ENCODE assay signal across 1 cellular context in the genomic region with DNA sequence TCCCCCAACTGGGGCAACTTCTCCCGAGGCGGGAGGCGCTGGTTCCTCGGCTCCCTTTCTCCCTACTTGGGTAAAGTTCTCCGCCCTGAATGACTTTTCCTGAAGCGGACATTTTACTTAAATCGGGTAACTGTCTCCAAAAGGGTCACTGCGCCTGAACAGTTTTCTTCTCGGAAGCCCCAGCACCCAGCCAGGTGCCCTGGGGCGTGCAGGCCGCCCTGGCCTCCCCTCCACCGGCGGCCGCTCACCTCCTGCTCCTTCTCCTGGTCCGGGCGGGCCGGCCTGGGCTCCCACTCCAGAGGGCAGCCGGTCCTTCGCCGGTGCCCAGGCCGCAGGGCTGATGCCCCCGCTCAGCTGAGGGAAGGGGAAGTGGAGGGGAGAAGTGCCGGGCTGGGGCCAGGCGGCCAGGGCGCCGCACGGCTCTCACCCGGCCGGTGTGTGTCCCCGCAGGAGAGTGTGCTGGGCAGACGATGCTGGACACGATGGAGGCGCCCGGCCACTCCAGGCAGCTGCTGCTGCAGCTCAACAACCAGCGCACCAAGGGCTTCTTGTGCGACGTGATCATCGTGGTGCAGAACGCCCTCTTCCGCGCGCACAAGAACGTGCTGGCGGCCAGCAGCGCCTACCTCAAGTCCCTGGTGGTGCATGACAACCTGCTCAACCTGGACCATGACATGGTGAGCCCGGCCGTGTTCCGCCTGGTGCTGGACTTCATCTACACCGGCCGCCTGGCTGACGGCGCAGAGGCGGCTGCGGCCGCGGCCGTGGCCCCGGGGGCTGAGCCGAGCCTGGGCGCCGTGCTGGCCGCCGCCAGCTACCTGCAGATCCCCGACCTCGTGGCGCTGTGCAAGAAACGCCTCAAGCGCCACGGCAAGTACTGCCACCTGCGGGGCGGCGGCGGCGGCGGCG.
TF ChIP-seq lines count a peak whose summit lies in the region.

No MANE protein-coding gene starts in this region.

TF ChIP-seq in HepG2, 621 proteins besides CTCF, POLR2A, EP300 and RAD21:
- TF ChIP-seq AGO2 (optimal IDR thresholded peaks at IDR 0.05; ENCODE audit: low read depth, low read length): peak; percentile 22
- TF ChIP-seq, protein P1, sequence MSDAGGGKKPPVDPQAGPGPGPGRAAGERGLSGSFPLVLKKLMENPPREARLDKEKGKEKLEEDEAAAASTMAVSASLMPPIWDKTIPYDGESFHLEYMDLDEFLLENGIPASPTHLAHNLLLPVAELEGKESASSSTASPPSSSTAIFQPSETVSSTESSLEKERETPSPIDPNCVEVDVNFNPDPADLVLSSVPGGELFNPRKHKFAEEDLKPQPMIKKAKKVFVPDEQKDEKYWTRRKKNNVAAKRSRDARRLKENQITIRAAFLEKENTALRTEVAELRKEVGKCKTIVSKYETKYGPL (CRISPR knock-in tag; IDR thresholded peaks at IDR 0.05): no peak
- TF ChIP-seq ZNF251 (CRISPR knock-in tag; IDR thresholded peaks at IDR 0.05): no peak
- TF ChIP-seq ZNF225 (CRISPR knock-in tag; IDR thresholded peaks at IDR 0.05): no peak
TF ChIP-seq in HepG2: peak in this region for 1.
